19 cellular contexts compared by ENCODE assay signal in genomic region chr1:155326659-155327058, GRCh38. TPM values are rescaled to one million over a fixed set of nuclear protein-coding genes. Genes with fewer than 3 reads are reported as not detected.
DNase-seq lines count a peak whose midpoint lies in the region; TF ChIP-seq lines count a peak whose summit lies in the region.
"Had no signal": no experiment of that assay in that cellular context is flagged by ENCODE, and none has a peak within 500 bp of the region (broad histone marks: within the 10 kb centered on the region; RNA-seq: fewer than 3 reads in every experiment).

No MANE protein-coding gene starts in this region.

- H3K4me2 ChIP-seq in BLaER1 (peak overlapping the region; percentile 94), mesenchymal stem cell (ENCODE audit: low read length, poor library complexity, severe bottlenecking) (no peak overlapping the region), Karpas-422 (ENCODE audit: low read depth, low read length, poor library complexity, severe bottlenecking) (no peak overlapping the region), H9 (ENCODE audit: insufficient read depth, insufficient read length, low read length) (no peak overlapping the region), GM23248 (ENCODE audit: unreplicated experiment) (no peak overlapping the region)

- H2BK5ac ChIP-seq in mesenchymal stem cell (ENCODE audit: low read depth, low read length, poor library complexity, severe bottlenecking) (no peak overlapping the region), H9 (ENCODE audit: insufficient read length, low read length) (no peak overlapping the region)

- H3K9me2 ChIP-seq in Karpas-422 (replicated peaks; ENCODE audit: insufficient read depth, low read length) (no peaks in the 10 kb centered on the region), GM23248 (ENCODE audit: insufficient read depth) (no peaks in the 10 kb centered on the region)

- H2AK5ac ChIP-seq in mesenchymal stem cell (ENCODE audit: low read length, severe bottlenecking) (no peak overlapping the region), H9 (ENCODE audit: insufficient read length, low read length) (no peak overlapping the region)

- H3K79me2 ChIP-seq in Karpas-422 (ENCODE audit: low read length) (no peaks in the 10 kb centered on the region), H9 (ENCODE audit: insufficient read depth, low read length) (no peaks in the 10 kb centered on the region), GM23248 (ENCODE audit: insufficient read depth) (peaks cover 44% of the 10 kb centered on the region)

- no peak overlapping the region for H3K56ac ChIP-seq in H9 (ENCODE audit: insufficient read length, low read depth, low read length)

- H4K8ac ChIP-seq in mesenchymal stem cell (ENCODE audit: low read length) (peak overlapping the region; percentile 46), H9 (replicated peaks; ENCODE audit: insufficient read length, low read depth, low read length) (no peak overlapping the region)

- H3K23me2 ChIP-seq in H9 (ENCODE audit: insufficient read length, low read depth, low read length, poor library complexity, severe bottlenecking): peaks cover 24% of the 10 kb centered on the region

- peaks cover 15 to 50% (median 48%) of the 10 kb centered on the region in 3 experiments; a peak in 6 of 7 replicates for H3K36me3 Mint-ChIP-seq in H9 (ENCODE audit: insufficient read depth in 1 of 3, low read depth in 3 of 3)

- H3K4ac ChIP-seq in mesenchymal stem cell (ENCODE audit: low read depth in 1 of 2, low read length in 2 of 2) (no peak overlapping the region), H9 (ENCODE audit: low read depth, low read length) (no peak overlapping the region)

- H4K20me1 ChIP-seq in BLaER1: peaks cover 41% of the 10 kb centered on the region
- H4K20me1 ChIP-seq in Karpas-422 (ENCODE audit: insufficient read depth, low read depth, low read length): no peaks in the 10 kb centered on the region
- no peaks in the 10 kb centered on the region for H4K20me1 ChIP-seq in H9 (ENCODE audit: control insufficient read depth, insufficient read depth, insufficient read length)
- no peaks in the 10 kb centered on the region for H4K20me1 ChIP-seq in GM23248 (ENCODE audit: insufficient read depth)

- H3K9me3 ChIP-seq in BLaER1: no peaks in the 10 kb centered on the region
- no peaks in the 10 kb centered on the region for H3K9me3 ChIP-seq in HEK293 (ENCODE audit: control insufficient read depth, insufficient read depth, low read depth, low read length)
- H3K9me3 ChIP-seq in mesenchymal stem cell (ENCODE audit: control insufficient read depth, low read length): no peaks in the 10 kb centered on the region
- no peaks in the 10 kb centered on the region for H3K9me3 ChIP-seq in Karpas-422 (ENCODE audit: low read length)
- no peaks in the 10 kb centered on the region for H3K9me3 ChIP-seq in H9 (ENCODE audit: control insufficient read depth, low read depth, low read length)
- no peaks in the 10 kb centered on the region for H3K9me3 ChIP-seq in GM23248 (ENCODE audit: low read depth)
- H3K9me3 ChIP-seq: lower lobe of right lung had no signal

- CTCF ChIA-PET in HEK293 (lab: Yijun Ruan, JAX): interaction anchor here (0.6 to 8.4 kb wide), 2 partner anchors 77 to 83 kb away, joined by 4 to 77 read pairs; no protein-coding TSS in a partner anchor

- H3K9ac ChIP-seq in BLaER1: 0 out of 2 replicates have a peak overlapping the region, but pooled peaks have one; percentile 6
- peak overlapping the region; percentile 94 for H3K9ac ChIP-seq in mesenchymal stem cell (ENCODE audit: low read length)
- no peak overlapping the region for H3K9ac ChIP-seq in Karpas-422 (ENCODE audit: low read length)
- no peak overlapping the region for H3K9ac ChIP-seq in H9 (ENCODE audit: extremely low read depth, insufficient read length, low read length)
- H3K9ac ChIP-seq in GM23248: no peak overlapping the region

- in situ Hi-C loops in GM23248 (cut with MboI): no loop called here

- no peak overlapping the region for H4K5ac ChIP-seq in H9 (ENCODE audit: insufficient read length, low read depth, low read length)

- no peak overlapping the region for H3K27ac Mint-ChIP-seq in H9

- no peak overlapping the region for H2BK20ac ChIP-seq in H9 (ENCODE audit: low read depth, low read length, poor library complexity, severe bottlenecking)

- H4K91ac ChIP-seq in mesenchymal stem cell (ENCODE audit: low read length): no peak overlapping the region
- H4K91ac ChIP-seq in H9 (ENCODE audit: insufficient read length, low read depth, low read length): no peak overlapping the region

- H3K27me3 ChIP-seq in BLaER1 (no peaks in the 10 kb centered on the region), mesenchymal stem cell (ENCODE audit: control insufficient read depth in 1 of 2, insufficient read depth in 1 of 2, low read length in 2 of 2) (no peaks in the 10 kb centered on the region), Karpas-422 (ENCODE audit: low read length) (no peaks in the 10 kb centered on the region), H9 (ENCODE audit: insufficient read depth, low read length) (no peaks in the 10 kb centered on the region), GM23248 (replicated peaks; ENCODE audit: insufficient read depth) (no peaks in the 10 kb centered on the region)

- H3K23ac ChIP-seq in mesenchymal stem cell (ENCODE audit: low read length in 2 of 2): no peak overlapping the region
- H3K23ac ChIP-seq in H9 (ENCODE audit: insufficient read length, low read depth, low read length): no peak overlapping the region

- no peak overlapping the region for H3K14ac ChIP-seq in mesenchymal stem cell (ENCODE audit: low read length in 2 of 2)
- H3K14ac ChIP-seq in H9 (ENCODE audit: insufficient read depth, low read length): no peak overlapping the region; the same call in 1 of the 2 replicates

- H3K4me1 ChIP-seq in BLaER1 (peaks cover 42% of the 10 kb centered on the region), HEK293 (ENCODE audit: control insufficient read depth, insufficient read depth, low read length) (0 out of 2 replicates have a peak, but pooled peaks cover 3% of the 10 kb centered on the region), mesenchymal stem cell (ENCODE audit: control insufficient read depth, insufficient read depth, low read depth, low read length) (peaks cover 21% of the 10 kb centered on the region), Karpas-422 (ENCODE audit: low read length) (peaks cover 42% of the 10 kb centered on the region), H9 (ENCODE audit: insufficient read depth, low read length) (peaks cover 2% of the 10 kb centered on the region; the same call in 1 of the 2 replicates), GM23248 (ENCODE audit: insufficient read depth) (peaks cover 7% of the 10 kb centered on the region)

- H2AFZ ChIP-seq in mesenchymal stem cell (ENCODE audit: low read depth, low read length) (no peak overlapping the region), Karpas-422 (ENCODE audit: low read length) (no peak overlapping the region), H9 (ENCODE audit: low read length) (no peak overlapping the region), GM23248 (no peak overlapping the region)

- peaks cover 49% of the 10 kb centered on the region for H3K36me3 ChIP-seq in BLaER1
- peaks cover 19 to 58% of the 10 kb centered on the region in 2 experiments for H3K36me3 ChIP-seq in HEK293 (ENCODE audit: control insufficient read depth in 2 of 2, insufficient read depth in 1 of 2, low read length in 2 of 2)
- peaks cover 41 to 53% of the 10 kb centered on the region in 2 experiments for H3K36me3 ChIP-seq in mesenchymal stem cell (ENCODE audit: control insufficient read depth in 1 of 2, insufficient read depth in 2 of 2, low read depth in 1 of 2, low read length in 2 of 2)
- H3K36me3 ChIP-seq in Karpas-422 (ENCODE audit: insufficient read depth, low read length): peaks cover 15% of the 10 kb centered on the region; the same call in 1 of the 2 replicates
- peaks cover 10% of the 10 kb centered on the region for H3K36me3 ChIP-seq in GM23248 (ENCODE audit: low read depth)

- no peak overlapping the region for H3K4me3 Mint-ChIP-seq in H9

- no peak overlapping the region for H3T11ph ChIP-seq in H9 (ENCODE audit: low read length)

- H3F3A ChIP-seq in GM23248 (ENCODE audit: insufficient read depth): peaks cover 4% of the 10 kb centered on the region

- no peak for DNase-seq in mesenchymal stem cell
- no peak for DNase-seq in Karpas-422
- DNase-seq in H9: no peak
- no peak for DNase-seq in GM23248
- DNase-seq: activated CD4-positive, alpha-beta T cell treated with anti-CD3 and anti-CD28 coated beads, Interleukin-2, amount 50 U/mL, for 1 hour; Kasumi-1; lower lobe of right lung; NCI-H1105; NCI-H524; stimulated activated CD4-positive, alpha-beta T cell treated with anti-CD3 and anti-CD28 coated beads, Interleukin-2, amount 100 ng/mL, for 48 hours had no signal

- H3K4me1 Mint-ChIP-seq in H9: peaks cover 18% of the 10 kb centered on the region in 2 experiments

- H3K4me3 ChIP-seq in BLaER1 (no peak overlapping the region), HEK293 (ENCODE audit: low read depth, low read length) (no peak overlapping the region), mesenchymal stem cell (ENCODE audit: insufficient read depth in 1 of 2, low read depth in 1 of 2, low read length in 2 of 2) (no peak overlapping the region), Karpas-422 (ENCODE audit: low read length) (no peak overlapping the region), GM23248 (no peak overlapping the region)
- H3K4me3 ChIP-seq: coronary artery, lower lobe of right lung had no signal

- H2BK12ac ChIP-seq in mesenchymal stem cell (ENCODE audit: low read length in 2 of 2) (no peak overlapping the region), H9 (ENCODE audit: insufficient read length, low read depth, low read length) (no peak overlapping the region)

- POLR2A ChIA-PET in HEK293 (lab: Yijun Ruan, JAX): interaction anchor here (0.5 kb wide), 1 partner anchor 16 kb away, joined by 3 read pairs; no protein-coding TSS in a partner anchor

- no peak for TF ChIP-seq CTCF in HEK293 (tag by site-specific recombination; IDR thresholded peaks at IDR 0.05)
- no peak for TF ChIP-seq CTCF in H9 (conservative IDR thresholded peaks at IDR 0.05)

- H3K27ac ChIP-seq in BLaER1 (peak overlapping the region; percentile 18; the same call in 1 of the 2 replicates), HEK293 (ENCODE audit: extremely low read depth, low read depth, low read length) (peak overlapping the region; percentile 5; the same call in 1 of the 2 replicates), mesenchymal stem cell (ENCODE audit: low read length, poor library complexity, severe bottlenecking) (no peak overlapping the region), Karpas-422 (ENCODE audit: low read length) (no peak overlapping the region), H9 (ENCODE audit: insufficient read length, low read depth, low read length) (no peak overlapping the region), GM23248 (no peak overlapping the region)
- H3K27ac ChIP-seq: coronary artery, lower lobe of right lung had no signal

- H3K9me3 Mint-ChIP-seq in H9: no peaks in the 10 kb centered on the region

- no peaks in the 10 kb centered on the region; the same call in 1 of the 2 replicates for H3K27me3 Mint-ChIP-seq in H9 (ENCODE audit: low read depth)
- H3K27me3 Mint-ChIP-seq: activated naive CD8-positive, alpha-beta T cell had no signal

- H2BK15ac ChIP-seq in mesenchymal stem cell (ENCODE audit: low read depth, poor library complexity, severe bottlenecking): no peak overlapping the region
- no peak overlapping the region for H2BK15ac ChIP-seq in H9 (ENCODE audit: low read depth, low read length)

- WGBS in mesenchymal stem cell: 97% methylated on average over 7 of the region's 7 CpGs
- WGBS in H9 (ENCODE audit: extremely low coverage, insufficient read length, low lambda C conversion rate): no CpG with 5 or more reads among the region's 7 CpGs
- WGBS in GM23248 (ENCODE audit: low coverage in 1 of 2, low lambda C conversion rate in 2 of 2, missing lambda C conversion rate in 2 of 2), 2 experiments: 87 to 88% methylated on average over 5 to 7 of the region's 7 CpGs

- no peak overlapping the region for H3K18ac ChIP-seq in mesenchymal stem cell (ENCODE audit: low read depth in 1 of 2, low read length in 2 of 2)
- no peak overlapping the region for H3K18ac ChIP-seq in H9 (ENCODE audit: insufficient read length, low read depth, low read length)

- H3K79me1 ChIP-seq in mesenchymal stem cell (replicated peaks; ENCODE audit: low read length, poor library complexity, severe bottlenecking): peaks cover 22% of the 10 kb centered on the region
- no peaks in the 10 kb centered on the region for H3K79me1 ChIP-seq in H9 (ENCODE audit: insufficient read depth, low read depth, low read length, poor library complexity, severe bottlenecking)

- no peak overlapping the region for H2BK120ac ChIP-seq in mesenchymal stem cell (ENCODE audit: low read depth, low read length)
- H2BK120ac ChIP-seq in H9 (ENCODE audit: low read depth, low read length, poor library complexity, severe bottlenecking): no peak overlapping the region

RNA-seq across cellular contexts. Expression of gene RUSC1, which starts 6.0 kb away (rescaled TPM):
- 33.3 TPM for polyA plus RNA-seq in mesenchymal stem cell (2013, experiment 1 of 2)
- 32.2 TPM for polyA plus RNA-seq in mesenchymal stem cell (2013, experiment 2 of 2)
- 8.3 and 9.2 TPM in 2 replicates for total RNA-seq in Karpas-422 (2014; rRNA removed; shearing (Covaris generic); ENCODE audit: low replicate concordance)
- 66.9 and 70.8 TPM in 2 replicates for total RNA-seq in H9 (2021)
- total RNA-seq in GM23248 (2014; rRNA removed; shearing (Covaris generic)): 31.9 and 34.4 TPM in 2 replicates
- 30.4 and 32.6 TPM in 2 replicates for polyA plus RNA-seq in GM23248 (2016; fragmentation: Nextera tagmentation; extraction: Ambion mirVana)

RNA-seq across cellular contexts. Expression of gene FDPS, which starts 18.0 kb away (rescaled TPM):
- polyA plus RNA-seq in mesenchymal stem cell (2013, experiment 1 of 2): 478 TPM
- 472 TPM for polyA plus RNA-seq in mesenchymal stem cell (2013, experiment 2 of 2)
- total RNA-seq in Karpas-422 (2014; rRNA removed; shearing (Covaris generic); ENCODE audit: low replicate concordance): 298 and 377 TPM in 2 replicates
- total RNA-seq in H9 (2021): 271 and 273 TPM in 2 replicates
- total RNA-seq in GM23248 (2014; rRNA removed; shearing (Covaris generic)): 96.3 and 103 TPM in 2 replicates
- polyA plus RNA-seq in GM23248 (2016; fragmentation: Nextera tagmentation; extraction: Ambion mirVana): 106 and 116 TPM in 2 replicates

RNA-seq across cellular contexts. Expression of gene PKLR, which starts 25.4 kb away (rescaled TPM):
- not detected for polyA plus RNA-seq in mesenchymal stem cell (2013, experiment 1 of 2)
- polyA plus RNA-seq in mesenchymal stem cell (2013, experiment 2 of 2): 0.01 TPM
- total RNA-seq in Karpas-422 (2014; rRNA removed; shearing (Covaris generic); ENCODE audit: low replicate concordance): not detected in 2 replicates
- 0.13 TPM in 1 of 2 replicates, not detected in the other for total RNA-seq in H9 (2021)
- not detected in 2 replicates for total RNA-seq in GM23248 (2014; rRNA removed; shearing (Covaris generic))
- polyA plus RNA-seq in GM23248 (2016; fragmentation: Nextera tagmentation; extraction: Ambion mirVana): 0.08 TPM in 1 of 2 replicates, not detected in the other
- total RNA-seq: endothelial cell of umbilical vein, G401, lower lobe of right lung, myocyte, Right ventricle myocardium inferior, ureter had no signal
- polyA plus RNA-seq: endothelial cell of umbilical vein had no signal

RNA-seq across cellular contexts. Expression of gene HCN3, which starts 49.4 kb away (rescaled TPM):
- 2.0 TPM for polyA plus RNA-seq in mesenchymal stem cell (2013, experiment 1 of 2)
- polyA plus RNA-seq in mesenchymal stem cell (2013, experiment 2 of 2): 1.9 TPM
- total RNA-seq in Karpas-422 (2014; rRNA removed; shearing (Covaris generic); ENCODE audit: low replicate concordance): 5.9 and 6.3 TPM in 2 replicates
- 4.7 and 5.4 TPM in 2 replicates for total RNA-seq in H9 (2021)
- 0.76 and 1.4 TPM in 2 replicates for total RNA-seq in GM23248 (2014; rRNA removed; shearing (Covaris generic))
- polyA plus RNA-seq in GM23248 (2016; fragmentation: Nextera tagmentation; extraction: Ambion mirVana): 1.6 and 1.9 TPM in 2 replicates

RNA-seq across cellular contexts. Expression of gene CLK2, which starts 53.4 kb away (rescaled TPM):
- 35.0 TPM for polyA plus RNA-seq in mesenchymal stem cell (2013, experiment 1 of 2)
- polyA plus RNA-seq in mesenchymal stem cell (2013, experiment 2 of 2): 34.0 TPM
- 78.7 and 99.6 TPM in 2 replicates for total RNA-seq in Karpas-422 (2014; rRNA removed; shearing (Covaris generic); ENCODE audit: low replicate concordance)
- total RNA-seq in H9 (2021): 77.5 and 81.5 TPM in 2 replicates
- 16.8 and 24.0 TPM in 2 replicates for total RNA-seq in GM23248 (2014; rRNA removed; shearing (Covaris generic))
- polyA plus RNA-seq in GM23248 (2016; fragmentation: Nextera tagmentation; extraction: Ambion mirVana): 10.2 and 10.4 TPM in 2 replicates

Comparison
In these comparisons a context has a peak if more than half of its experiments do, and no peak if none do; other contexts are left out.
1. H3K27ac ChIP-seq: peak in BLaER1 (single experiment) and HEK293 (single experiment); none in mesenchymal stem cell (single experiment), Karpas-422 (single experiment), H9 (single experiment) and GM23248 (single experiment).
2. H3K9ac ChIP-seq: peak in BLaER1 (single experiment) and mesenchymal stem cell (single experiment); none in Karpas-422 (single experiment), H9 (single experiment) and GM23248 (single experiment).